In the genomic region with DNA sequence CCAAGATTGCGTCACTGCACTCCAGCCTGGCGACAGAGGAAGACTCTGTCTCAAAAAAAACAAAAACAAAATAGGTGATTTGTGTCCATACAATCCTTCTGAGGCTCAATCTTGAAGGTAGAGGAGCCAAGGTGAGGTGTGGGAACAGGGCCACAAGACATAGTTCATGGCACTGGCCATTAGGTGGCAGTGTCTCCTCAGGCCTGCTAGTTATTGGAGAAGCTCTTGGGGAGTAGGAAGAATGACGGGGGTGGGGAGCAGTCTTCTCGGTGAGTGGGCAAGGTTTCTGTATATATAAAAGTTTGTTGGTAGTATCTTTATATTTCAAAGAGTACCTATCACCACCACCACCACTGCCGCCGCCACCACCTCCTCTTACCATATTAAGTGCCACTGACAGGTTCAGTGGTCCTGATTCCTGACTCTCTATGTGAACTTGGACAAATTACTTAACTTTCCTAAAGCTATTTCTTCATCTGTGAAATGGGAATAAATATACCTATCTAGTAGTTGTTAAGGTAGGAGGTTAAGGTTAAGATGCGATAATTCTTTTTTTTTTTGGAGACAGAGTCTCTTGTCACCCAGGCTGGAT, we compare ENCODE assay signal across 8 cellular contexts. TPM values are rescaled to one million over a fixed set of nuclear protein-coding genes. Genes with fewer than 3 reads are reported as not detected.
DNase-seq lines count a peak whose midpoint lies in the region; ATAC-seq and TF ChIP-seq lines count a peak whose summit lies in the region.

No MANE protein-coding gene starts in this region.

- H3K4me3 ChIP-seq in esophagus squamous epithelium (no peak overlapping the region), neutrophil (ENCODE audit: low read depth in 1 of 2, low read length in 1 of 2) (no peak overlapping the region), upper lobe of left lung (no peak overlapping the region)

- TF ChIP-seq EP300 in upper lobe of left lung (IDR thresholded peaks at IDR 0.05) = no peak

- TF ChIP-seq POLR2A in GM18505 (IDR thresholded peaks at IDR 0.05; ENCODE audit: borderline replicate concordance, extremely low read depth, insufficient read depth, insufficient read length) (no peak), esophagus squamous epithelium (IDR thresholded peaks at IDR 0.05) (no peak), upper lobe of left lung (IDR thresholded peaks at IDR 0.05) (no peak)

- H3K27ac ChIP-seq in esophagus squamous epithelium = peak overlapping the region in 3 of 4 donors; percentile 44 to 70 (median 61)
- no peak overlapping the region for H3K27ac ChIP-seq in neutrophil
- no peak overlapping the region for H3K27ac ChIP-seq in upper lobe of left lung

- peaks cover 0 to 56% (median 4%) of the 10 kb centered on the region in 3 donors for H3K4me1 ChIP-seq in esophagus squamous epithelium
- H3K4me1 ChIP-seq in neutrophil (ENCODE audit: control insufficient read depth in 1 of 2, insufficient read depth in 1 of 2, low read depth in 1 of 2, low read length in 1 of 2) = peaks cover 16 to 20% of the 10 kb centered on the region in 2 experiments
- peaks cover 14 to 44% (median 28%) of the 10 kb centered on the region in 4 donors for H3K4me1 ChIP-seq in upper lobe of left lung

- H3K36me3 ChIP-seq in esophagus squamous epithelium = no peaks in the 10 kb centered on the region
- H3K36me3 ChIP-seq in neutrophil = no peaks in the 10 kb centered on the region
- H3K36me3 ChIP-seq in upper lobe of left lung = no peaks in the 10 kb centered on the region

- ATAC-seq in GM18505 (IDR thresholded peaks at IDR 0.05; ENCODE audit: unreplicated experiment) = peak; percentile 95
- peak; percentile 97 for ATAC-seq in HG02938 (IDR thresholded peaks at IDR 0.05; ENCODE audit: unreplicated experiment)
- peak; percentile 71 to 89 for ATAC-seq in upper lobe of left lung (ENCODE audit: low FRiP score in 2 of 2)

- H3K9me3 ChIP-seq in esophagus squamous epithelium = no peaks in the 10 kb centered on the region
- no peaks in the 10 kb centered on the region for H3K9me3 ChIP-seq in neutrophil
- H3K9me3 ChIP-seq in upper lobe of left lung = no peaks in the 10 kb centered on the region

- 61 to 75% methylated on average over 7 of the region's 7 CpGs for WGBS in esophagus squamous epithelium, 2 donors
- WGBS in upper lobe of left lung, 2 donors = 65 to 66% methylated on average over 7 of the region's 7 CpGs

- peak; percentile 65 for DNase-seq in AG08396 (ENCODE audit: low spot score)
- peak; percentile 54 for DNase-seq in NCI-H226
- DNase-seq in activated T-cell treated with anti-CD3 and anti-CD28 coated beads for 1 hour (ENCODE audit: low read depth) = peak; percentile 54
- DNase-seq in esophagus squamous epithelium (lab: John Stamatoyannopoulos, UW) = no peak
- DNase-seq in upper lobe of left lung = peak in 1 of 2 donors; percentile 78

- H3K27me3 ChIP-seq in esophagus squamous epithelium (no peaks in the 10 kb centered on the region), neutrophil (no peaks in the 10 kb centered on the region), upper lobe of left lung (no peaks in the 10 kb centered on the region)

- TF ChIP-seq CTCF in esophagus squamous epithelium (IDR thresholded peaks at IDR 0.05) = peak in 5 of 6 experiments; percentile 36 to 73 (median 62)
- peak; percentile 65 for TF ChIP-seq CTCF in neutrophil (IDR thresholded peaks at IDR 0.05)
- peak in 5 of 6 experiments; percentile 49 to 70 (median 59) for TF ChIP-seq CTCF in upper lobe of left lung (IDR thresholded peaks at IDR 0.05)

- intact Hi-C loops in esophagus squamous epithelium (cut with DNase I) = no loop called here

RNA-seq across cellular contexts. Expression of gene CCSER2, which starts 24.0 kb away (rescaled TPM):
- total RNA-seq in esophagus squamous epithelium (10 to 100 TPM; 26.4 to 48.3 (median 31.7) TPM), upper lobe of left lung (10 to 100 TPM; 28.7 to 78.9 (median 52.6) TPM)

Comparison
In these comparisons a context has a peak if more than half of its experiments do, and no peak if none do; other contexts are left out.
1. H3K27ac ChIP-seq: peak in esophagus squamous epithelium (3 of 4); none in neutrophil (single experiment) and upper lobe of left lung (0 of 4).
2. Peak in every context shown above with its lines, with median percentiles within 50 percentile points of each other: ATAC-seq and CTCF ChIP-seq.